19 cellular contexts compared by ENCODE assay signal in the genomic region with DNA sequence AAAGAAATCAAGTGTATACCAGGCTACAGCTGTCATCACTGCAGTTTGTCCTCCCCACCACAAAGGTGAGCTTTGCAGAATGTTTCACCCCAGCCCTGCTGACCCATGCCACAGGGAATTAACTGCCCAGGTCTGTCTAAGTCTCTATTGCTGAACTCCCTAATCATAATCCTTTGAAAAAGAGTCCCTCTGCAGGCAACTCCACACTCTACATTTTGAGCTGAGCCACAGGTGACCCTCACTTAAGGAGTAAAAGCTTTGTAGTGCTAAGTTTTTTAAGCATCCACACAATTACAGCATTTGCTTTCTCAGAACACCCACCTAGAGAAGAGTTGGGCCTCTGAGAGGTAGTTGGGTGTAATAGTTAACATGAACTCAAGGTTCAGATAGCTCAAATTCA.
DNase-seq lines count a peak whose midpoint lies in the region; ATAC-seq, FAIRE-seq and TF ChIP-seq lines count a peak whose summit lies in the region.
"Had no signal": no experiment of that assay in that cellular context is flagged by ENCODE, and none has a peak within 500 bp of the region (broad histone marks: within the 10 kb centered on the region; RNA-seq: fewer than 3 reads in every experiment).

No MANE protein-coding gene starts in this region.

- no peak overlapping the region for H4K91ac ChIP-seq in H1 (replicated peaks; ENCODE audit: insufficient read length, low read length)

- H3K18ac ChIP-seq in H1 (ENCODE audit: extremely low read depth, low read length): no peak overlapping the region

- no peak overlapping the region for H3K23ac ChIP-seq in H1 (ENCODE audit: insufficient read length)

- H3K4me1 ChIP-seq in HCT116 (ENCODE audit: control insufficient read depth in 1 of 2, insufficient read depth in 2 of 2, low read length in 2 of 2) (no peaks in the 10 kb centered on the region), H1 (replicated peaks in 1 of 4; ENCODE audit: control insufficient read depth in 3 of 4, insufficient read depth in 4 of 4, low read length in 3 of 4) (no peaks in the 10 kb centered on the region)
- no peaks in the 10 kb centered on the region for H3K4me1 ChIP-seq in CD4-positive, alpha-beta memory T cell (ENCODE audit: insufficient read depth, low read length)
- H3K4me1 ChIP-seq: BE2C, Caco-2 had no signal

- no peak for TF ChIP-seq CTCF in HCT116 (IDR thresholded peaks at IDR 0.05 in 2 of 3, conservative IDR thresholded peaks at IDR 0.05 in 1 of 3; ENCODE audit: borderline replicate concordance in 1 of 3, insufficient read depth in 1 of 3, low read depth in 2 of 3, low read length in 2 of 3)
- TF ChIP-seq CTCF in H1 (IDR thresholded peaks at IDR 0.05; ENCODE audit: control extremely low read depth in 1 of 3, insufficient read depth in 1 of 3, low read depth in 1 of 3, low read length in 3 of 3): no peak

- H2AK5ac ChIP-seq in H1 (ENCODE audit: low read depth, low read length): no peak overlapping the region

- 0 out of 2 replicates have a peak, but pooled peaks have one; percentile 4 for TF ChIP-seq RAD21 in HCT116 (IDR thresholded peaks at IDR 0.05; ENCODE audit: low read depth)
- peak; percentile 9 to 12; a peak in 1 of 4 replicates for TF ChIP-seq RAD21 in H1 (IDR thresholded peaks at IDR 0.05 in 1 of 2, conservative IDR thresholded peaks at IDR 0.05 in 1 of 2; ENCODE audit: low read depth in 2 of 2, low read length in 2 of 2)

- H4K5ac ChIP-seq in H1 (ENCODE audit: insufficient read length, low read depth, low read length): no peak overlapping the region

- no peak overlapping the region for H2BK15ac ChIP-seq in H1 (ENCODE audit: low read length)

- CTCF ChIA-PET in HCT116 (lab: Charles Lee): no interaction called here
- CTCF ChIA-PET in H1 (lab: Charles Lee; ENCODE audit: partially characterized antibody): interaction anchor here (0.8 to 1.2 kb wide), 5 partner anchors 10 to 91 kb away, joined by 3 to 5 read pairs (median 3); no protein-coding TSS in a partner anchor
- CTCF ChIA-PET in CD4-positive, alpha-beta memory T cell (lab: Charles Lee; ENCODE audit: partially characterized antibody): no interaction called here

- no peak overlapping the region for H3K9ac ChIP-seq in HCT116 (ENCODE audit: low read length)
- H3K9ac ChIP-seq in H1 (replicated peaks in 1 of 4; ENCODE audit: extremely low read depth in 1 of 4, low read depth in 3 of 4, low read length in 3 of 4): no peak overlapping the region

- BruUV-seq in HCT116 (replicated peaks; lab: Mats Ljungman, UMichigan): no TSS peak

- H3K36me3 Mint-ChIP-seq in CD4-positive, alpha-beta memory T cell: no peaks in the 10 kb centered on the region
- H3K36me3 Mint-ChIP-seq: CD4-positive, CD25-positive, alpha-beta regulatory T cell had no signal

- ATAC-seq in HCT116: no peak

- no peak overlapping the region for H2BK12ac ChIP-seq in H1 (ENCODE audit: low read depth, low read length)

- H3K79me2 ChIP-seq in HCT116 (ENCODE audit: insufficient read depth, low read length) (no peaks in the 10 kb centered on the region), H1 (ENCODE audit: control insufficient read depth in 1 of 2, insufficient read depth in 2 of 2, low read length in 2 of 2) (no peaks in the 10 kb centered on the region)

- peaks cover 0 to 3% of the 10 kb centered on the region in 2 donors for H3K27me3 Mint-ChIP-seq in CD4-positive, alpha-beta memory T cell
- H3K27me3 Mint-ChIP-seq: CD4-positive, CD25-positive, alpha-beta regulatory T cell had no signal

- intact Hi-C loops in HCT116 (cut with micrococcal nuclease): no loop called here
- intact Hi-C loops in CD4-positive, alpha-beta memory T cell (cut with micrococcal nuclease): no loop called here

- H3K4me3 Mint-ChIP-seq in CD4-positive, alpha-beta memory T cell: no peak overlapping the region
- H3K4me3 Mint-ChIP-seq: CD4-positive, CD25-positive, alpha-beta regulatory T cell; HFFc6 had no signal

- no peaks in the 10 kb centered on the region for H3K79me1 ChIP-seq in H1 (ENCODE audit: low read depth, low read length)

- RAD21 ChIA-PET in HCT116 (lab: Charles Lee; ENCODE audit: low non-redundant PET in 1 of 2, low total read pairs in 2 of 2, uncharacterized antibody in 2 of 2, unreplicated experiment in 2 of 2): no interaction called here

- no peak overlapping the region for H3K4me3 ChIP-seq in HCT116 (replicated peaks in 1 of 2; ENCODE audit: low read depth in 1 of 2, low read length in 2 of 2)
- no peak overlapping the region for H3K4me3 ChIP-seq in H1 (ENCODE audit: extremely low read depth in 1 of 4, insufficient read depth in 2 of 4, low read depth in 3 of 4, low read length in 4 of 4)
- H3K4me3 ChIP-seq in CD4-positive, alpha-beta memory T cell (ENCODE audit: low read length in 2 of 2): no peak overlapping the region

- H3K27ac Mint-ChIP-seq in CD4-positive, alpha-beta memory T cell: no peak overlapping the region
- H3K27ac Mint-ChIP-seq: CD4-positive, CD25-positive, alpha-beta regulatory T cell; HFFc6 had no signal

- H3K56ac ChIP-seq in H1 (replicated peaks; ENCODE audit: insufficient read length, low read depth, low read length): no peak overlapping the region

- no peaks in the 10 kb centered on the region for H4K20me1 ChIP-seq in HCT116 (ENCODE audit: insufficient read depth)
- no peaks in the 10 kb centered on the region for H4K20me1 ChIP-seq in H1 (replicated peaks in 1 of 2; ENCODE audit: control insufficient read depth in 1 of 2, insufficient read depth in 2 of 2, low read length in 2 of 2)

- H3K4me2 ChIP-seq in HCT116 (ENCODE audit: low read length) (no peak overlapping the region), H1 (ENCODE audit: insufficient read depth in 1 of 2, low read depth in 2 of 2, low read length in 2 of 2) (no peak overlapping the region)

- FAIRE-seq in H1 (lab: Jason Lieb, UNC): no peak
- FAIRE-seq: A204.1, D721Med had no signal

- H3K23me2 ChIP-seq in H1 (ENCODE audit: low read depth, low read length): no peaks in the 10 kb centered on the region

- H3K9me2 ChIP-seq in HCT116 (ENCODE audit: insufficient read depth): no peaks in the 10 kb centered on the region

- H3K9me3 ChIP-seq in HCT116 (ENCODE audit: control insufficient read depth in 1 of 2, insufficient read depth in 1 of 2, low read depth in 1 of 2, low read length in 2 of 2) (no peaks in the 10 kb centered on the region), H1 (ENCODE audit: insufficient read depth in 2 of 2, low read depth in 1 of 2, low read length in 1 of 2) (peaks cover 0 to 14% of the 10 kb centered on the region in 2 experiments; a peak in 1 of 4 replicates)
- H3K9me3 ChIP-seq in CD4-positive, alpha-beta memory T cell (ENCODE audit: control insufficient read depth in 1 of 2, low read length in 2 of 2): no peaks in the 10 kb centered on the region
- H3K9me3 ChIP-seq: BE2C, Caco-2 had no signal

- no peak overlapping the region for H2BK120ac ChIP-seq in H1 (replicated peaks; ENCODE audit: low read depth, low read length)

- no peak for TF ChIP-seq EP300 in H1 (IDR thresholded peaks at IDR 0.05; ENCODE audit: borderline replicate concordance in 1 of 2, low read depth in 2 of 2, low read length in 2 of 2)

- no peak overlapping the region for H3K14ac ChIP-seq in H1 (ENCODE audit: insufficient read length)

- TF ChIP-seq POLR2A in HCT116 (IDR thresholded peaks at IDR 0.05; ENCODE audit: borderline replicate concordance, extremely low read depth, insufficient read depth, insufficient read length) (no peak), H1 (IDR thresholded peaks at IDR 0.05; ENCODE audit: control extremely low read depth in 1 of 2, low read depth in 2 of 2, low read length in 2 of 2) (no peak)

- no peak overlapping the region for H2BK20ac ChIP-seq in H1 (ENCODE audit: low read length)

- no peaks in the 10 kb centered on the region for H3K4me1 Mint-ChIP-seq in CD4-positive, alpha-beta memory T cell
- H3K4me1 Mint-ChIP-seq: CD4-positive, CD25-positive, alpha-beta regulatory T cell had no signal

- DNase-seq in HCT116 (ENCODE audit: low read depth, low spot score) (no peak), H1 (ENCODE audit: low read depth in 1 of 2, low spot score in 2 of 2) (peak in 1 of 2 experiments; percentile 13), iPS-NIHi11 (ENCODE audit: low spot score) (peak; percentile 20), GM03348 (ENCODE audit: low spot score) (no peak), NOMO-1 treated with DMSO at 0.1 percent for 48 hours (lab: John Stamatoyannopoulos, UW; ENCODE audit: unreplicated experiment) (no peak)
- DNase-seq in CD4-positive, alpha-beta memory T cell: no peak
- DNase-seq: ACHN; BE2C; C1 segment of cervical spinal cord; Caco-2; CD4-positive, CD25-positive, alpha-beta regulatory T cell; DMS79; GDM1; GOT3; HCEC 1CT; HFFc6 had no signal

- no peak overlapping the region for H4K8ac ChIP-seq in H1 (ENCODE audit: extremely low read depth, insufficient read depth, low read length)

- H2BK5ac ChIP-seq in H1 (ENCODE audit: low read depth, low read length): no peak overlapping the region

- H3K27ac ChIP-seq in HCT116 (ENCODE audit: low read depth, low read length) (no peak overlapping the region), H1 (ENCODE audit: low read depth, low read length) (no peak overlapping the region)
- no peak overlapping the region for H3K27ac ChIP-seq in CD4-positive, alpha-beta memory T cell (ENCODE audit: low read depth, low read length)
- H3K27ac ChIP-seq: HL-60 had no signal

- H2AFZ ChIP-seq in HCT116 (ENCODE audit: low read depth, low read length, poor library complexity, severe bottlenecking) (no peak overlapping the region), H1 (ENCODE audit: low read length) (no peak overlapping the region)

- no peaks in the 10 kb centered on the region for H3K36me3 ChIP-seq in HCT116 (ENCODE audit: control insufficient read depth in 1 of 2, insufficient read depth in 2 of 2, low read length in 2 of 2)
- no peaks in the 10 kb centered on the region for H3K36me3 ChIP-seq in H1 (ENCODE audit: control insufficient read depth in 2 of 4, insufficient read depth in 4 of 4, low read length in 3 of 4)
- no peaks in the 10 kb centered on the region for H3K36me3 ChIP-seq in CD4-positive, alpha-beta memory T cell (ENCODE audit: insufficient read depth, low read length)
- H3K36me3 ChIP-seq: BE2C had no signal

- H3K9me3 Mint-ChIP-seq in CD4-positive, alpha-beta memory T cell: peaks cover 0 to 8% (median under 1%) of the 10 kb centered on the region in 8 donors

- H3K4ac ChIP-seq in H1 (replicated peaks; ENCODE audit: insufficient read length, low read depth, low read length): no peak overlapping the region

- POLR2A ChIA-PET in HCT116 (lab: Charles Lee) (no interaction called here), H1 (lab: Charles Lee; ENCODE audit: partially characterized antibody) (interaction anchor here (1.0 kb wide), 1 partner anchor 13 kb away, joined by 4 read pairs; no protein-coding TSS in a partner anchor)
- POLR2A ChIA-PET in CD4-positive, alpha-beta memory T cell (lab: Charles Lee; ENCODE audit: partially characterized antibody): no interaction called here

- H3K27me3 ChIP-seq in HCT116 (ENCODE audit: insufficient read depth, low read length) (no peaks in the 10 kb centered on the region), H1 (replicated peaks in 1 of 4; ENCODE audit: control insufficient read depth in 3 of 4, extremely low read depth in 1 of 4, insufficient read depth in 3 of 4, low read length in 3 of 4) (no peaks in the 10 kb centered on the region)
- H3K27me3 ChIP-seq in CD4-positive, alpha-beta memory T cell (ENCODE audit: insufficient read depth, low read length): no peaks in the 10 kb centered on the region
- H3K27me3 ChIP-seq: BE2C had no signal

TF ChIP-seq in H1, 55 proteins besides CTCF, POLR2A, EP300 and RAD21 (continues in another document):
- no peak for TF ChIP-seq JUND (IDR thresholded peaks at IDR 0.05; ENCODE audit: low read length)

Comparison
In these comparisons a context has a peak if more than half of its experiments do, and no peak if none do; other contexts are left out.
1. Of the 16 proteins assayed by ChIP-seq in both H1 and HCT116: peak only in H1: none; only in HCT116: none; in both: RAD21; in neither: 15.